1 cellular context compared by ENCODE assay signal in the genomic region with DNA sequence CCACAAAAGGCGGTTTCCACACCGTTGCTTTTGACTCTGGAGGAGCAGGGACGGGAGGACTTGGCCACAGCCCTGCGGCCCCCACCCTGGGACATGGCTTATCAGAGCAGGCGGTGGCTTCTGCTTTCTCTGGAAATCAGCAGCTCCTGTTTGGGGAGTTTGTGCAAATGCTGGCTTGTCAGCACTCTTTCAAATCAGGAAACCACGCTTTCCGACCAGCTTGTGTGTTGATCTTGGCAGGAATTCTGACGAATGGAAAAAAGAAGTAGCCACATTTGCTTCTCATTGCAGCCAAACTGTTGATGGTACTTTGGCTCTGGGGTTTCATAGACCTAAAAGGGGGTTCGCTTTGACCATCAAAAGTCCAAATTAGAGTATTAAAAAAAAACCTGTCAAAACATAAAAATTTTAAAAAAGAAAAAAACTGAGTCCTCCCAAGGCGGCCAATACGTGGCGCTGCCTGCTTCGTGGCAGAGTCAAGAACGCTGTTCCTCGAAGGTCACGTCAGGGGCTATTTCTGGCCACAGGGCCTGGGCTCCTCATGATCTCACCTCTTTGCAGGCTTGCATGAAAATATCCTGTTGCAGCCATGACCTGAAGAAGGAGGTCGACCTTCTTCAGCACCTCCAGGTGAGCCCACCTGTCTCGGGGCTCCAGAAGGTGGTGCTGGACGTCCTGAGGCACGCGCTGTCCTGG.
TF ChIP-seq lines count a peak whose summit lies in the region.

No MANE protein-coding gene starts in this region.

TF ChIP-seq in HepG2, 621 proteins besides CTCF, POLR2A, EP300 and RAD21 (continued from another document):
- TF ChIP-seq BRF2 (CRISPR knock-in tag; IDR thresholded peaks at IDR 0.05): no peak
- TF ChIP-seq BCL6 (CRISPR knock-in tag; IDR thresholded peaks at IDR 0.05): peak; percentile 70
- TF ChIP-seq MTF2 (CRISPR knock-in tag; IDR thresholded peaks at IDR 0.05; ENCODE audit: borderline replicate concordance): no peak
- no peak for TF ChIP-seq ZBTB42 (CRISPR knock-in tag; IDR thresholded peaks at IDR 0.05)
